ENCODE assay signal across 16 cellular contexts in genomic region chr3:20142517-20142916, GRCh38. TPM values are rescaled to one million over a fixed set of nuclear protein-coding genes. Genes with fewer than 3 reads are reported as not detected.
DNase-seq lines count a peak whose midpoint lies in the region; ATAC-seq, FAIRE-seq and TF ChIP-seq lines count a peak whose summit lies in the region.
"Had no signal": no experiment of that assay in that cellular context is flagged by ENCODE, and none has a peak within 500 bp of the region (broad histone marks: within the 10 kb centered on the region; RNA-seq: fewer than 3 reads in every experiment).

No MANE protein-coding gene starts in this region.

- no peak overlapping the region for H2BK15ac ChIP-seq in H1 (ENCODE audit: low read length)

- H3K4me3 ChIP-seq in heart left ventricle = no peak overlapping the region
- no peak overlapping the region for H3K4me3 ChIP-seq in H1 (ENCODE audit: extremely low read depth in 1 of 4, insufficient read depth in 2 of 4, low read depth in 3 of 4, low read length in 4 of 4)
- H3K4me3 ChIP-seq in neural progenitor cell = peak overlapping the region; percentile 18
- no peak overlapping the region for H3K4me3 ChIP-seq in uterus
- H3K4me3 ChIP-seq: HAP-1 had no signal

- peaks cover 4% of the 10 kb centered on the region for H3K36me3 Mint-ChIP-seq in neural progenitor cell
- H3K36me3 Mint-ChIP-seq in T-cell = peaks cover 60% of the 10 kb centered on the region

- H4K5ac ChIP-seq in H1 (ENCODE audit: insufficient read length, low read depth, low read length) = no peak overlapping the region

- no peak overlapping the region for H3K23ac ChIP-seq in H1 (ENCODE audit: insufficient read length)

- H3K27ac ChIP-seq in heart left ventricle = peak overlapping the region in 9 of 12 donors; percentile 20 to 77 (median 64)
- no peak overlapping the region for H3K27ac ChIP-seq in H1 (ENCODE audit: low read depth, low read length)
- H3K27ac ChIP-seq in neural progenitor cell = peak overlapping the region; percentile 84
- H3K27ac ChIP-seq in uterus = peak overlapping the region; percentile 11 to 56
- H3K27ac ChIP-seq: HL-60 had no signal

- H3K79me1 ChIP-seq in H1 (ENCODE audit: low read depth, low read length) = no peaks in the 10 kb centered on the region

- no peak overlapping the region for H3K14ac ChIP-seq in H1 (ENCODE audit: insufficient read length)

- no peaks in the 10 kb centered on the region for H3K27me3 ChIP-seq in heart left ventricle
- no peaks in the 10 kb centered on the region for H3K27me3 ChIP-seq in H1 (replicated peaks in 1 of 4; ENCODE audit: control insufficient read depth in 3 of 4, extremely low read depth in 1 of 4, insufficient read depth in 3 of 4, low read length in 3 of 4)
- no peaks in the 10 kb centered on the region for H3K27me3 ChIP-seq in neural progenitor cell
- H3K27me3 ChIP-seq in uterus = no peaks in the 10 kb centered on the region

- H3K9ac ChIP-seq in H1 (replicated peaks in 1 of 4; ENCODE audit: extremely low read depth in 1 of 4, low read depth in 3 of 4, low read length in 3 of 4) (no peak overlapping the region), neural progenitor cell (no peak overlapping the region)

- no peak overlapping the region for H2BK120ac ChIP-seq in H1 (replicated peaks; ENCODE audit: low read depth, low read length)

- no peak overlapping the region for H4K8ac ChIP-seq in H1 (ENCODE audit: extremely low read depth, insufficient read depth, low read length)

- H2AFZ ChIP-seq in H1 (ENCODE audit: low read length) (no peak overlapping the region), neural progenitor cell (replicated peaks) (no peak overlapping the region)

- H3K4ac ChIP-seq in H1 (replicated peaks; ENCODE audit: insufficient read length, low read depth, low read length) = peak overlapping the region; percentile 5

- peaks cover 0 to 47% (median 36%) of the 10 kb centered on the region in 9 donors for H3K36me3 ChIP-seq in heart left ventricle
- H3K36me3 ChIP-seq in H1 (ENCODE audit: control insufficient read depth in 2 of 4, insufficient read depth in 4 of 4, low read length in 3 of 4) = no peaks in the 10 kb centered on the region
- H3K36me3 ChIP-seq in neural progenitor cell = peaks cover 3% of the 10 kb centered on the region
- no peaks in the 10 kb centered on the region for H3K36me3 ChIP-seq in uterus
- H3K36me3 ChIP-seq: HAP-1 had no signal

- 0 out of 2 replicates have a peak, but pooled peaks cover 2% of the 10 kb centered on the region for H3K23me2 ChIP-seq in H1 (ENCODE audit: low read depth, low read length)

- H3K9me3 ChIP-seq in heart left ventricle = no peaks in the 10 kb centered on the region
- H3K9me3 ChIP-seq in H1 (ENCODE audit: insufficient read depth in 2 of 2, low read depth in 1 of 2, low read length in 1 of 2) = no peaks in the 10 kb centered on the region
- H3K9me3 ChIP-seq in neural progenitor cell (ENCODE audit: low read depth) = no peaks in the 10 kb centered on the region
- H3K9me3 ChIP-seq in uterus = no peaks in the 10 kb centered on the region
- H3K9me3 ChIP-seq: HAP-1 had no signal

- POLR2A ChIA-PET in H1 (lab: Charles Lee; ENCODE audit: partially characterized antibody) = interaction anchor here (1.1 kb wide), 1 partner anchor 8 kb away, joined by 4 read pairs; no protein-coding TSS in a partner anchor
- POLR2A ChIA-PET in T-cell (lab: Charles Lee) = interaction anchor here in 1 of 2 donors (0.7 kb wide), 1 partner anchor 83 kb away, joined by 3 read pairs; no protein-coding TSS in a partner anchor

- H2BK12ac ChIP-seq in H1 (ENCODE audit: low read depth, low read length) = no peak overlapping the region

- H3K9me3 Mint-ChIP-seq in neural progenitor cell = no peaks in the 10 kb centered on the region
- no peaks in the 10 kb centered on the region for H3K9me3 Mint-ChIP-seq in T-cell

- no peak overlapping the region for H2AK5ac ChIP-seq in H1 (ENCODE audit: low read depth, low read length)

- no peak overlapping the region for H3K4me3 Mint-ChIP-seq in neural progenitor cell
- no peak overlapping the region for H3K4me3 Mint-ChIP-seq in T-cell
- H3K4me3 Mint-ChIP-seq: B cell had no signal

- H3K27me3 Mint-ChIP-seq in neural progenitor cell (ENCODE audit: insufficient read depth, low read depth) (no peaks in the 10 kb centered on the region), T-cell (no peaks in the 10 kb centered on the region)
- H3K27me3 Mint-ChIP-seq: B cell had no signal

- ATAC-seq in heart left ventricle (no peak), Right ventricle myocardium inferior (no peak), T-cell (replicated peaks in 1 of 4) (no peak)

- H3F3A ChIP-seq in neural progenitor cell (ENCODE audit: low read depth) = peaks cover 50% of the 10 kb centered on the region

- CTCF ChIA-PET in H1 (lab: Charles Lee; ENCODE audit: partially characterized antibody) = interaction anchor here (1.6 kb wide), 1 partner anchor 13 kb away, joined by 5 read pairs; no protein-coding TSS in a partner anchor
- CTCF ChIA-PET in T-cell (lab: Charles Lee) = no interaction called here

- H4K91ac ChIP-seq in H1 (replicated peaks; ENCODE audit: insufficient read length, low read length) = no peak overlapping the region

- H3K4me1 ChIP-seq in heart left ventricle = peaks cover 0 to 17% (median 9%) of the 10 kb centered on the region in 12 donors
- H3K4me1 ChIP-seq in H1 (replicated peaks in 1 of 4; ENCODE audit: control insufficient read depth in 3 of 4, insufficient read depth in 4 of 4, low read length in 3 of 4) = no peaks in the 10 kb centered on the region; a peak in 1 of 7 replicates
- peaks cover 35% of the 10 kb centered on the region for H3K4me1 ChIP-seq in neural progenitor cell
- H3K4me1 ChIP-seq in uterus = no peaks in the 10 kb centered on the region

- TF ChIP-seq POLR2A in heart left ventricle (IDR thresholded peaks at IDR 0.05) = no peak
- no peak for TF ChIP-seq POLR2A in H1 (IDR thresholded peaks at IDR 0.05; ENCODE audit: control extremely low read depth in 1 of 2, low read depth in 2 of 2, low read length in 2 of 2)
- TF ChIP-seq POLR2A in uterus (IDR thresholded peaks at IDR 0.05) = no peak

- peaks cover 36% of the 10 kb centered on the region for H3K4me1 Mint-ChIP-seq in neural progenitor cell
- peaks cover 0 to 3% (median 0%) of the 10 kb centered on the region in 3 donors for H3K4me1 Mint-ChIP-seq in T-cell

- H3K18ac ChIP-seq in H1 (ENCODE audit: extremely low read depth, low read length) = no peak overlapping the region

- no peaks in the 10 kb centered on the region for H4K20me1 ChIP-seq in H1 (replicated peaks in 1 of 2; ENCODE audit: control insufficient read depth in 1 of 2, insufficient read depth in 2 of 2, low read length in 2 of 2)
- H4K20me1 ChIP-seq in neural progenitor cell (ENCODE audit: low read depth) = peaks cover 8% of the 10 kb centered on the region

- no peak for TF ChIP-seq EP300 in H1 (IDR thresholded peaks at IDR 0.05; ENCODE audit: borderline replicate concordance in 1 of 2, low read depth in 2 of 2, low read length in 2 of 2)

- WGBS in heart left ventricle, 4 donors = 96 to 98% (median 97%) methylated on average over 4 of the region's 4 CpGs
- WGBS in H1 (ENCODE audit: extremely low coverage in 1 of 2, insufficient coverage in 1 of 2, insufficient read length in 1 of 2, insufficient replicate concordance in 2 of 2, low coverage in 1 of 2, low lambda C conversion rate in 2 of 2, missing lambda C conversion rate in 1 of 2), 2 experiments = 98% methylated on average over 4 of the region's 4 CpGs; no CpG with 5 or more reads in 1 of the 2 experiments

- no peaks in the 10 kb centered on the region for H3K79me2 ChIP-seq in H1 (ENCODE audit: control insufficient read depth in 1 of 2, insufficient read depth in 2 of 2, low read length in 2 of 2)
- no peaks in the 10 kb centered on the region for H3K79me2 ChIP-seq in neural progenitor cell (ENCODE audit: low read depth)

- FAIRE-seq in H1 (lab: Jason Lieb, UNC) = no peak
- FAIRE-seq: GM19239 had no signal

- H3K27ac Mint-ChIP-seq in neural progenitor cell = peak overlapping the region; percentile 18
- H3K27ac Mint-ChIP-seq in T-cell = peak overlapping the region in 1 of 2 donors; percentile 22
- H3K27ac Mint-ChIP-seq: B cell had no signal

- H3K56ac ChIP-seq in H1 (replicated peaks; ENCODE audit: insufficient read length, low read depth, low read length) = no peak overlapping the region

- H3K4me2 ChIP-seq in H1 (ENCODE audit: insufficient read depth in 1 of 2, low read depth in 2 of 2, low read length in 2 of 2) (0 out of 4 replicates have a peak overlapping the region, but pooled peaks of 1 of the 2 experiments have one; percentile 23), neural progenitor cell (peak overlapping the region; percentile 65)

- DNase-seq in heart left ventricle (no peak), Right ventricle myocardium inferior (ENCODE audit: missing footprints) (no peak), H1 (ENCODE audit: low read depth in 1 of 2, low spot score in 2 of 2) (no peak), neural progenitor cell (ENCODE audit: low spot score) (no peak), uterus (no peak), HCEC 1CT (no peak), T-cell (no peak)
- no peak for DNase-seq in stimulated activated CD8-positive, alpha-beta memory T cell treated with anti-CD3 and anti-CD28 coated beads, Interleukin-4, amount 100 ng/mL, for 48 hours
- DNase-seq: 8988T, GDM1, IMR-90, NCI-H510A had no signal

- intact Hi-C loops in heart left ventricle (cut with DNase I) (loop anchor here in 2 of 10 donors (5.0 to 10.0 kb wide), 3 partner anchors 45 to 198 kb away; partner anchors contain the start of genes KAT2B (in 2 of the 2), RAB5A (in 1 of the 2) and SGO1 (in 1 of the 2)), Right ventricle myocardium inferior (cut with DNase I) (loop anchor here (2.0 to 5.0 kb wide), 2 partner anchors 40 to 102 kb away; partner anchors contain the start of gene KAT2B), uterus (cut with DNase I; ENCODE audit: low total_unique reads) (no loop called here)

- no peak for TF ChIP-seq RAD21 in H1 (IDR thresholded peaks at IDR 0.05 in 1 of 2, conservative IDR thresholded peaks at IDR 0.05 in 1 of 2; ENCODE audit: low read depth in 2 of 2, low read length in 2 of 2)

- TF ChIP-seq CTCF in heart left ventricle (IDR thresholded peaks at IDR 0.05) = no peak
- no peak for TF ChIP-seq CTCF in H1 (IDR thresholded peaks at IDR 0.05; ENCODE audit: control extremely low read depth in 1 of 3, insufficient read depth in 1 of 3, low read depth in 1 of 3, low read length in 3 of 3)
- TF ChIP-seq CTCF in neural progenitor cell (IDR thresholded peaks at IDR 0.05) = no peak
- TF ChIP-seq CTCF in uterus (IDR thresholded peaks at IDR 0.05) = no peak

- H2BK20ac ChIP-seq in H1 (ENCODE audit: low read length) = no peak overlapping the region

- H2BK5ac ChIP-seq in H1 (ENCODE audit: low read depth, low read length) = no peak overlapping the region

RNA-seq across cellular contexts. Expression of gene SGO1, which starts 43.5 kb away (rescaled TPM):
- total RNA-seq in heart left ventricle (1 to 10 TPM in 2 of 9 donors, under 1 TPM in 3, not detected in 4; 0.12 to 2.8 (median 0.30) TPM), Right ventricle myocardium inferior (0.43 TPM), neural progenitor cell (ENCODE audit: low replicate concordance) (48.2 and 59.2 TPM in 2 replicates), uterus (1 to 10 TPM in 1 of 4 donors, not detected in 3; 7.2 TPM), T-cell (1 to 10 TPM in 1 of 5 donors, under 1 TPM in 4; 0.58 to 1.1 (median 0.70) TPM)
- polyA plus RNA-seq in heart left ventricle (under 1 TPM in 1 of 2 donors, not detected in 1; 0.04 TPM), H1 (2011; rRNA removed) (5.7 and 6.9 TPM in 2 replicates)
- total RNA-seq in H1 (2021; fragmentation: NEBNext Ultra II Directional; extraction: Animal tissue kit (Norgen Biotek cat#: 25700)) = 34.6 and 36.4 TPM in 2 replicates
- polyA plus RNA-seq in H1 (2011; cell fraction: cytosol; rRNA removed) = 6.2 TPM
- 7.4 TPM for polyA plus RNA-seq in H1 (2011; cell fraction: nucleus; rRNA removed)
- polyA plus RNA-seq in H1 (2012, experiment 1 of 2) = 12.3 to 21.3 TPM (median 14.7 TPM) in 4 replicates
- polyA plus RNA-seq in H1 (2012, experiment 2 of 2) = 3.0 TPM
- 29.5 TPM for polyA plus RNA-seq in H1 (2013, experiment 1 of 2)
- polyA plus RNA-seq in H1 (2013, experiment 2 of 2) = 27.9 TPM
- polyA minus RNA-seq in H1 (2011; rRNA and poly(A)+ RNA removed) = 6.2 and 10.8 TPM in 2 replicates
- polyA minus RNA-seq in H1 (2011; cell fraction: cytosol; rRNA and poly(A)+ RNA removed) = 12.3 TPM
- 20.6 TPM for polyA minus RNA-seq in H1 (2011; cell fraction: nucleus; rRNA and poly(A)+ RNA removed)
